In genomic region chr10:122128357-122128756, GRCh38 we compare ENCODE assay signal across 13 cellular contexts.
A peak's percentile ranks its signal among the peaks of the same experiment; 100 is the strongest.
DNase-seq lines count a peak whose midpoint lies in the region; ATAC-seq and TF ChIP-seq lines count a peak whose summit lies in the region.
"Had no signal": no experiment of that assay in that cellular context is flagged by ENCODE, and none has a peak within 500 bp of the region (broad histone marks: within the 10 kb centered on the region; RNA-seq: fewer than 3 reads in every experiment).

No MANE protein-coding gene starts in this region.

- DNase-seq in PC-3 (no peak), esophagus muscularis mucosa (ENCODE audit: extremely low spot score) (no peak), transverse colon (peak; percentile 52), NCI-H1417 treated with DMSO at 0.1 percent for 48 hours (lab: John Stamatoyannopoulos, UW) (no peak), DMS153 treated with DMSO at 0.1 percent for 48 hours (lab: John Stamatoyannopoulos, UW; ENCODE audit: unreplicated experiment) (no peak)
- DNase-seq in activated T-cell treated with anti-CD3 and anti-CD28 coated beads, Interleukin-2, amount 50 U/mL, for 48 hours: no peak
- DNase-seq: activated CD4-positive, alpha-beta T cell treated with anti-CD3 and anti-CD28 coated beads, Interleukin-2, amount 50 U/mL, for 4 hours; DMS79; NCI-H2227 treated with DMSO at 0.1 percent for 48 hours; testis had no signal

- ATAC-seq in PC-3 (no peak), HG03196 (IDR thresholded peaks at IDR 0.05; ENCODE audit: unreplicated experiment) (no peak)
- ATAC-seq: mucosa of descending colon had no signal

- H3K27ac ChIP-seq in PC-3 (ENCODE audit: low read length) (0 out of 2 replicates have a peak overlapping the region, but pooled peaks have one; percentile 16), esophagus muscularis mucosa (replicated peaks in 1 of 4) (peak overlapping the region; percentile 78 to 88 (median 86)), mucosa of rectum (ENCODE audit: low read depth in 2 of 2, low read length in 2 of 2) (peak overlapping the region; percentile 51 to 56), transverse colon (peak overlapping the region; percentile 64 to 87 (median 82))

- no TSS peak for BruUV-seq in PC-3 (replicated peaks; lab: Mats Ljungman, UMichigan)

- peak overlapping the region; percentile 75 for H3K4me2 ChIP-seq in PC-3 (ENCODE audit: low read length)

- H3K9me3 ChIP-seq in PC-3 (ENCODE audit: low read length): no peaks in the 10 kb centered on the region
- H3K9me3 ChIP-seq in esophagus muscularis mucosa: no peaks in the 10 kb centered on the region
- H3K9me3 ChIP-seq in mucosa of rectum (ENCODE audit: control insufficient read depth in 2 of 2, low read length in 2 of 2): no peaks in the 10 kb centered on the region
- no peaks in the 10 kb centered on the region for H3K9me3 ChIP-seq in transverse colon
- H3K9me3 ChIP-seq: mucosa of descending colon, testis had no signal

- peaks cover 18% of the 10 kb centered on the region; the same call in 1 of the 2 replicates for H4K20me1 ChIP-seq in PC-3 (ENCODE audit: low read length)

- TF ChIP-seq POLR2A in esophagus muscularis mucosa (IDR thresholded peaks at IDR 0.05; ENCODE audit: low read depth): no peak
- no peak for TF ChIP-seq POLR2A in transverse colon (IDR thresholded peaks at IDR 0.05)

- TF ChIP-seq EP300 in esophagus muscularis mucosa (IDR thresholded peaks at IDR 0.05) (no peak), transverse colon (IDR thresholded peaks at IDR 0.05; ENCODE audit: low read depth) (no peak)

- H3K4me3 ChIP-seq in PC-3 (ENCODE audit: low read length) (peak overlapping the region; percentile 51), esophagus muscularis mucosa (peak overlapping the region; percentile 39 to 53 (median 44)), mucosa of rectum (ENCODE audit: low read length in 2 of 2) (peak overlapping the region in 1 of 2 donors; percentile 8), transverse colon (peak overlapping the region in 2 of 4 donors; percentile 1 to 2)
- H3K4me3 ChIP-seq: mucosa of descending colon, testis had no signal

- H3K36me3 ChIP-seq in PC-3 (ENCODE audit: low read depth, low read length) (peaks cover 2% of the 10 kb centered on the region; the same call in 1 of the 2 replicates), esophagus muscularis mucosa (peaks cover 0 to 9% (median 4%) of the 10 kb centered on the region in 4 donors), mucosa of rectum (ENCODE audit: control insufficient read depth in 2 of 2, insufficient read depth in 2 of 2, low read length in 2 of 2) (peaks cover 3 to 6% of the 10 kb centered on the region in 2 donors), transverse colon (no peaks in the 10 kb centered on the region)

- H3K27me3 ChIP-seq in PC-3 (ENCODE audit: low read length) (no peaks in the 10 kb centered on the region), esophagus muscularis mucosa (no peaks in the 10 kb centered on the region), mucosa of rectum (ENCODE audit: control insufficient read depth in 2 of 2, insufficient read depth in 2 of 2, low read length in 2 of 2) (no peaks in the 10 kb centered on the region), transverse colon (no peaks in the 10 kb centered on the region)
- H3K27me3 ChIP-seq: testis had no signal

- WGBS in esophagus muscularis mucosa: 31% methylated on average over 5 of the region's 5 CpGs
- 67 to 69% methylated on average over 1 to 5 of the region's 5 CpGs for WGBS in transverse colon (ENCODE audit: low coverage in 1 of 2), 2 donors

- peaks cover 63% of the 10 kb centered on the region for H3K79me2 ChIP-seq in PC-3 (ENCODE audit: low read length)

- no peak overlapping the region for H2AFZ ChIP-seq in PC-3 (ENCODE audit: low read length)

- POLR2A ChIA-PET in PC-3 (lab: Charles Lee; ENCODE audit: unreplicated experiment): no interaction called here

- peaks cover 22% of the 10 kb centered on the region for H3K4me1 ChIP-seq in PC-3 (ENCODE audit: insufficient read depth, low read length)
- H3K4me1 ChIP-seq in esophagus muscularis mucosa: peaks cover 66 to 80% (median 75%) of the 10 kb centered on the region in 4 donors
- peaks cover 0 to 4% of the 10 kb centered on the region in 2 donors for H3K4me1 ChIP-seq in mucosa of rectum (ENCODE audit: control insufficient read depth in 2 of 2, insufficient read depth in 2 of 2, low read length in 2 of 2)
- peaks cover 16 to 33% (median 20%) of the 10 kb centered on the region in 4 donors for H3K4me1 ChIP-seq in transverse colon
- H3K4me1 ChIP-seq: testis had no signal

- no peaks in the 10 kb centered on the region for H3F3A ChIP-seq in PC-3 (ENCODE audit: low read length, unreplicated experiment)

- H3K9ac ChIP-seq in PC-3 (ENCODE audit: low read length) (no peak overlapping the region), mucosa of rectum (ENCODE audit: low read depth in 1 of 2, low read length in 2 of 2) (no peak overlapping the region)

- CTCF ChIA-PET in PC-3 (lab: Charles Lee): no interaction called here

- intact Hi-C loops in PC-3 (cut with micrococcal nuclease): no loop called here
- intact Hi-C loops in esophagus muscularis mucosa (cut with DNase I): no loop called here
- intact Hi-C loops in transverse colon (cut with DNase I; ENCODE audit: low total_unique reads): no loop called here

- H3K9me2 ChIP-seq in PC-3 (replicated peaks; ENCODE audit: low read length): no peaks in the 10 kb centered on the region

- TF ChIP-seq CTCF in PC-3 (conservative IDR thresholded peaks at IDR 0.05; ENCODE audit: low read depth, low read length) (no peak), esophagus muscularis mucosa (IDR thresholded peaks at IDR 0.05) (peak in 2 of 3 experiments; percentile 23 to 52), transverse colon (IDR thresholded peaks at IDR 0.05) (peak in 2 of 5 experiments; percentile 21 to 40)

- in situ Hi-C loops in transverse colon (cut with MboI; ENCODE audit: low pct_ligation_motif_present in 1 of 4, low pct_unique_long_range_greater_than_20kb in 1 of 4, low sequenced_read_pairs in 3 of 4): no loop called here

Comparison
In these comparisons a context has a peak if more than half of its experiments do, and no peak if none do; other contexts are left out.
1. H3K27ac ChIP-seq: peak in every context shown above with its lines; median percentile 86 in esophagus muscularis mucosa; 82 in transverse colon; 54 in mucosa of rectum; 16 in PC-3.